8 cellular contexts compared by ENCODE assay signal in the genomic region with DNA sequence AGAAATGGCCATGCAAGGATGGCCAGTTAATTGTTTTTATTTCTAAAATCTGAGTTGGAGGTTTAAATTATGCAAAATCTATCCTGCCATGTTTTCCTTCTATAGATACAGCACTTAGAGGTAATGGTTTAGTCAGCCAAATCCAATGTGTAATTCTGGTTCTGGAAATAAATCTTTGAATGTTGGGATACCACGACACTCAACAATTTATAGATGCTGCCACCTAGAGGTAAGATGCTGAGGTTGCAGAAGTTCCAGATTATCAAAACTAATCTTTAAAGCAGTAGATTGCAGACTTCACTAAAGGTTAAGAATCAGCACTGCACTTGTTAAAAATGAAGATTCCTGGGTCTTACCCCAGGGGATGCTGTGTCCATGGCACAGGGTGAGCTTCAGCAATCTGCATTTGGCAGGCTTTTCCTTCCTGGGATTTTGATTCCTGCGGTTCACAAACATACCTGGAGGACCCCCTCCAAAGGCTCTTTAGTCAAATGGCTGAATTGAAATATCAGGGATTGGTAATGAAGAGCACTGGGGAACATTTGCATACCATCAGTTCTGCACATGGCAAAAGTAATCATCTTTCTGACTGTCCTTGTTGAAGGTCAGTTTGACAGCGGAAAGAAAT. TPM values are rescaled to one million over a fixed set of nuclear protein-coding genes. Genes with fewer than 3 reads are reported as not detected.
DNase-seq lines count a peak whose midpoint lies in the region; ATAC-seq, FAIRE-seq and TF ChIP-seq lines count a peak whose summit lies in the region.

No MANE protein-coding gene starts in this region.

- no peak overlapping the region for H3K14ac ChIP-seq in H9 (ENCODE audit: insufficient read depth, low read length)

- ATAC-seq in thoracic aorta (ENCODE audit: insufficient number of reproducible peaks, low FRiP score, low read depth) = no peak

- H3K23me2 ChIP-seq in H9 (ENCODE audit: insufficient read length, low read depth, low read length, poor library complexity, severe bottlenecking) = no peaks in the 10 kb centered on the region

- WGBS in H9 (ENCODE audit: extremely low coverage, insufficient read length, low lambda C conversion rate) = no CpG with 5 or more reads among the region's 3 CpGs

- H2AFZ ChIP-seq in H9 (ENCODE audit: low read length) = no peak overlapping the region

- no peaks in the 10 kb centered on the region for H3K9me3 ChIP-seq in H9 (ENCODE audit: control insufficient read depth, low read depth, low read length)
- no peaks in the 10 kb centered on the region for H3K9me3 ChIP-seq in thoracic aorta

- no peak overlapping the region for H3K9ac ChIP-seq in H9 (ENCODE audit: extremely low read depth, insufficient read length, low read length)

- no peak overlapping the region for H3K18ac ChIP-seq in H9 (ENCODE audit: insufficient read length, low read depth, low read length)

- no peak overlapping the region for H3K27ac Mint-ChIP-seq in H9

- no peak overlapping the region for H2BK5ac ChIP-seq in H9 (ENCODE audit: insufficient read length, low read length)

- H3K4me1 Mint-ChIP-seq in H9 = peaks cover 5% of the 10 kb centered on the region in 2 experiments; a peak in 3 of 4 replicates

- no peaks in the 10 kb centered on the region for H3K4me1 ChIP-seq in H9 (ENCODE audit: insufficient read depth, low read length)
- H3K4me1 ChIP-seq in thoracic aorta (ENCODE audit: control insufficient read depth in 1 of 2, low read depth in 2 of 2) = no peaks in the 10 kb centered on the region

- H3T11ph ChIP-seq in H9 (ENCODE audit: low read length) = no peak overlapping the region

- no peak overlapping the region for H3K4ac ChIP-seq in H9 (ENCODE audit: low read depth, low read length)

- no peak overlapping the region for H4K91ac ChIP-seq in H9 (ENCODE audit: insufficient read length, low read depth, low read length)

- no peaks in the 10 kb centered on the region for H4K20me1 ChIP-seq in H9 (ENCODE audit: control insufficient read depth, insufficient read depth, insufficient read length)

- no peaks in the 10 kb centered on the region for H3K27me3 Mint-ChIP-seq in H9 (ENCODE audit: low read depth)

- H3K56ac ChIP-seq in H9 (ENCODE audit: insufficient read length, low read depth, low read length) = no peak overlapping the region

- H3K4me3 ChIP-seq in thoracic aorta = no peak overlapping the region

- no peak overlapping the region for H3K4me2 ChIP-seq in H9 (ENCODE audit: insufficient read depth, insufficient read length, low read length)

- no peaks in the 10 kb centered on the region for H3K36me3 ChIP-seq in thoracic aorta

- H3K36me3 Mint-ChIP-seq in H9 (ENCODE audit: insufficient read depth in 1 of 3, low read depth in 3 of 3) = peaks cover 0 to 13% (median 0%) of the 10 kb centered on the region in 3 experiments; a peak in 5 of 7 replicates

- H3K79me1 ChIP-seq in H9 (ENCODE audit: insufficient read depth, low read depth, low read length, poor library complexity, severe bottlenecking) = no peaks in the 10 kb centered on the region

- no peak overlapping the region for H2BK12ac ChIP-seq in H9 (ENCODE audit: insufficient read length, low read depth, low read length)

- no peak overlapping the region for H4K5ac ChIP-seq in H9 (ENCODE audit: insufficient read length, low read depth, low read length)

- FAIRE-seq in D721Med (lab: Jason Lieb, UNC) (peak; percentile 88), RCC 7860 (lab: Jason Lieb, UNC) (peak; percentile 53), frontal cortex (lab: Jason Lieb, UNC) (peak; percentile 84)

- H4K8ac ChIP-seq in H9 (replicated peaks; ENCODE audit: insufficient read length, low read depth, low read length) = no peak overlapping the region

- H2BK120ac ChIP-seq in H9 (ENCODE audit: low read depth, low read length, poor library complexity, severe bottlenecking) = no peak overlapping the region

- peaks cover 5 to 6% of the 10 kb centered on the region in 2 experiments; a peak in 3 of 5 replicates for H3K9me3 Mint-ChIP-seq in H9

- no peak overlapping the region for H2AK5ac ChIP-seq in H9 (ENCODE audit: insufficient read length, low read length)

- peak; percentile 74 for TF ChIP-seq CTCF in D721Med (IDR thresholded peaks at IDR 0.05; ENCODE audit: insufficient read depth, missing control alignments)
- peak; percentile 74 for TF ChIP-seq CTCF in H9 (conservative IDR thresholded peaks at IDR 0.05)
- TF ChIP-seq CTCF in thoracic aorta (IDR thresholded peaks at IDR 0.05) = peak; percentile 32

- H2BK15ac ChIP-seq in H9 (ENCODE audit: low read depth, low read length) = no peak overlapping the region

- H3K27ac ChIP-seq in H9 (ENCODE audit: insufficient read length, low read depth, low read length) (no peak overlapping the region), thoracic aorta (no peak overlapping the region)

- DNase-seq in D721Med (ENCODE audit: insufficient read length, low spot score) (no peak), H9 (no peak), RCC 7860 (ENCODE audit: low spot score) (peak; percentile 11), frontal cortex (ENCODE audit: low spot score in 2 of 2) (peak in 1 of 2 donors; percentile 19), thoracic aorta (ENCODE audit: low spot score) (no peak), islet precursor cell (no peak), HK-2 (ENCODE audit: unreplicated experiment) (no peak)
- DNase-seq in activated T-cell treated with anti-CD3 and anti-CD28 coated beads, Interleukin-2, amount 50 U/mL, for 1 hour = no peak

- H3K27me3 ChIP-seq in H9 (ENCODE audit: insufficient read depth, low read length) = no peaks in the 10 kb centered on the region
- H3K27me3 ChIP-seq in thoracic aorta (replicated peaks; ENCODE audit: insufficient read depth) = no peaks in the 10 kb centered on the region

- H3K4me3 Mint-ChIP-seq in H9 = no peak overlapping the region

- H3K79me2 ChIP-seq in H9 (ENCODE audit: insufficient read depth, low read length) = no peaks in the 10 kb centered on the region

- H2BK20ac ChIP-seq in H9 (ENCODE audit: low read depth, low read length, poor library complexity, severe bottlenecking) = no peak overlapping the region

- H3K23ac ChIP-seq in H9 (ENCODE audit: insufficient read length, low read depth, low read length) = no peak overlapping the region

RNA-seq across cellular contexts. Expression of gene ANO4, which starts 53.4 kb away (rescaled TPM):
- total RNA-seq in H9 (2021) (5.7 and 6.1 TPM in 2 replicates), frontal cortex (88.9 TPM), thoracic aorta (not detected)

Comparison
In these comparisons a context has a peak if more than half of its experiments do, and no peak if none do; other contexts are left out.
1. RNA of gene ANO4, which starts 53.4 kb away (total RNA-seq): 88.9 TPM in frontal cortex (single experiment); 5.7 to 6.1 TPM in H9 and not detected in thoracic aorta; every median in the first group is over 10 times any median in the second.
2. Peak in every context shown above with its lines, with median percentiles within 50 percentile points of each other: CTCF ChIP-seq.